1 cellular context compared by ENCODE assay signal in the genomic region with DNA sequence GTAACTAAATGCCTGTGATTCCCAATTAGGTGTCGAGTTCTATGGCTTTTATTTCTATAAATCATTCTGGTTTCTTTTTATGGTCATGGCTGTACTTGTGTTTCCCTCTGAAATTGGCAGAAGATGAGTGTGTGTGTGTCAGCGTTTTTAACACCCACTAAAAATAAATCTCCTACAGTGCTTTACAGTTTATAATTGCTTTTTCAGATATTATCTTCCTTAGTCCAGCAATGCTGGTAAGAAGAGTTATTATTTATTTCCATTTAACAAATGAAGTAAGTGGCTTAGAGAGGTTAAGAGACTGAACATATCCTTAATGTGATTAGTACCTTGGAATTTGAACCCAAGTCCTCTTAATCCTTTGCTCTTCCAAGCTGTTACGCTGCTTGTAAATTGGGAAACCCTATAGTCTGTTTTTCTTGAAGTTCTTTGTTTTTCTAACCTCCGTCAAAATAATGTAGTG.
TF ChIP-seq lines count a peak whose summit lies in the region.

No MANE protein-coding gene starts in this region.

TF ChIP-seq in HEK293, 187 proteins besides CTCF, POLR2A, EP300 and RAD21 (continued from another document and continues in another):
- TF ChIP-seq HOXD13 (CRISPR knock-in tag; IDR thresholded peaks at IDR 0.05; ENCODE audit: borderline replicate concordance), result no peak
- TF ChIP-seq SP7 (tag by site-specific recombination; IDR thresholded peaks at IDR 0.05), result peak; percentile 97
- TF ChIP-seq ZFP3 (tag by site-specific recombination; IDR thresholded peaks at IDR 0.05; ENCODE audit: low read depth), result no peak
- TF ChIP-seq, protein P1, sequence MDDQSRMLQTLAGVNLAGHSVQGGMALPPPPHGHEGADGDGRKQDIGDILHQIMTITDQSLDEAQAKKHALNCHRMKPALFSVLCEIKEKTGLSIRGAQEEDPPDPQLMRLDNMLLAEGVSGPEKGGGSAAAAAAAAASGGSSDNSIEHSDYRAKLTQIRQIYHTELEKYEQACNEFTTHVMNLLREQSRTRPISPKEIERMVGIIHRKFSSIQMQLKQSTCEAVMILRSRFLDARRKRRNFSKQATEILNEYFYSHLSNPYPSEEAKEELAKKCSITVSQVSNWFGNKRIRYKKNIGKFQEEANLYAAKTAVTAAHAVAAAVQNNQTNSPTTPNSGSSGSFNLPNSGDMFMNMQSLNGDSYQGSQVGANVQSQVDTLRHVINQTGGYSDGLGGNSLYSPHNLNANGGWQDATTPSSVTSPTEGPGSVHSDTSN (CRISPR knock-in tag; IDR thresholded peaks at IDR 0.05), result no peak
- TF ChIP-seq, protein P2, sequence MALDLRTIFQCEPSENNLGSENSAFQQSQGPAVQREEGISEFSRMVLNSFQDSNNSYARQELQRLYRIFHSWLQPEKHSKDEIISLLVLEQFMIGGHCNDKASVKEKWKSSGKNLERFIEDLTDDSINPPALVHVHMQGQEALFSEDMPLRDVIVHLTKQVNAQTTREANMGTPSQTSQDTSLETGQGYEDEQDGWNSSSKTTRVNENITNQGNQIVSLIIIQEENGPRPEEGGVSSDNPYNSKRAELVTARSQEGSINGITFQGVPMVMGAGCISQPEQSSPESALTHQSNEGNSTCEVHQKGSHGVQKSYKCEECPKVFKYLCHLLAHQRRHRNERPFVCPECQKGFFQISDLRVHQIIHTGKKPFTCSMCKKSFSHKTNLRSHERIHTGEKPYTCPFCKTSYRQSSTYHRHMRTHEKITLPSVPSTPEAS (tag by site-specific recombination; IDR thresholded peaks at IDR 0.05), result peak; percentile 42; the same call in 1 of the 2 replicates
- TF ChIP-seq, protein P3, sequence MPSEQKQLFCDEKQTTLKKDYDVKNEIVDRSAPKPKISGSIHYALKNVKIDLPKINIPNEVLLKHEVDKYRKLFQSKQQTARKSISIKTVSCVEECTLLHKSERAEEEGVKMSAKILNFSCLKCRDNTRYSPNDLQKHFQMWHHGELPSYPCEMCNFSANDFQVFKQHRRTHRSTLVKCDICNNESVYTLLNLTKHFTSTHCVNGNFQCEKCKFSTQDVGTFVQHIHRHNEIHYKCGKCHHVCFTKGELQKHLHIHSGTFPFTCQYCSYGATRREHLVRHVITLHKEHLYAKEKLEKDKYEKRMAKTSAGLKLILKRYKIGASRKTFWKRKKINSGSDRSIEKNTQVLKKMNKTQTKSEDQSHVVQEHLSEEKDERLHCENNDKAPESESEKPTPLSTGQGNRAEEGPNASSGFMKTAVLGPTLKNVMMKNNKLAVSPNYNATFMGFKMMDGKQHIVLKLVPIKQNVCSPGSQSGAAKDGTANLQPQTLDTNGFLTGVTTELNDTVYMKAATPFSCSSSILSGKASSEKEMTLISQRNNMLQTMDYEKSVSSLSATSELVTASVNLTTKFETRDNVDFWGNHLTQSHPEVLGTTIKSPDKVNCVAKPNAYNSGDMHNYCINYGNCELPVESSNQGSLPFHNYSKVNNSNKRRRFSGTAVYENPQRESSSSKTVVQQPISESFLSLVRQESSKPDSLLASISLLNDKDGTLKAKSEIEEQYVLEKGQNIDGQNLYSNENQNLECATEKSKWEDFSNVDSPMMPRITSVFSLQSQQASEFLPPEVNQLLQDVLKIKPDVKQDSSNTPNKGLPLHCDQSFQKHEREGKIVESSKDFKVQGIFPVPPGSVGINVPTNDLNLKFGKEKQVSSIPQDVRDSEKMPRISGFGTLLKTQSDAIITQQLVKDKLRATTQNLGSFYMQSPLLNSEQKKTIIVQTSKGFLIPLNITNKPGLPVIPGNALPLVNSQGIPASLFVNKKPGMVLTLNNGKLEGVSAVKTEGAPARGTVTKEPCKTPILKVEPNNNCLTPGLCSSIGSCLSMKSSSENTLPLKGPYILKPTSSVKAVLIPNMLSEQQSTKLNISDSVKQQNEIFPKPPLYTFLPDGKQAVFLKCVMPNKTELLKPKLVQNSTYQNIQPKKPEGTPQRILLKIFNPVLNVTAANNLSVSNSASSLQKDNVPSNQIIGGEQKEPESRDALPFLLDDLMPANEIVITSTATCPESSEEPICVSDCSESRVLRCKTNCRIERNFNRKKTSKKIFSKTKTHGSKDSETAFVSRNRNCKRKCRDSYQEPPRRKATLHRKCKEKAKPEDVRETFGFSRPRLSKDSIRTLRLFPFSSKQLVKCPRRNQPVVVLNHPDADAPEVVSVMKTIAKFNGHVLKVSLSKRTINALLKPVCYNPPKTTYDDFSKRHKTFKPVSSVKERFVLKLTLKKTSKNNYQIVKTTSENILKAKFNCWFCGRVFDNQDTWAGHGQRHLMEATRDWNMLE (tag by site-specific recombination; conservative IDR thresholded peaks at IDR 0.05; ENCODE audit: low read depth), result no peak
- no peak for TF ChIP-seq ZNF138 (tag by site-specific recombination; IDR thresholded peaks at IDR 0.05; ENCODE audit: borderline replicate concordance)
- TF ChIP-seq ZNF157 (tag by site-specific recombination; IDR thresholded peaks at IDR 0.05), result no peak
- no peak for TF ChIP-seq ZNF248 (tag by site-specific recombination; IDR thresholded peaks at IDR 0.05)
- TF ChIP-seq ZNF121 (tag by site-specific recombination; IDR thresholded peaks at IDR 0.05), result no peak
- peak; percentile 96 for TF ChIP-seq FEZF1 (tag by site-specific recombination; IDR thresholded peaks at IDR 0.05)
- TF ChIP-seq TRIM28 (IDR thresholded peaks at IDR 0.05; ENCODE audit: borderline replicate concordance, low read length), result no peak; the same call in 1 of the 2 replicates
- no peak for TF ChIP-seq ZNF521 (tag by site-specific recombination; IDR thresholded peaks at IDR 0.05)
- TF ChIP-seq ZNF174 (tag by site-specific recombination; IDR thresholded peaks at IDR 0.05), result no peak
- TF ChIP-seq, protein P4, sequence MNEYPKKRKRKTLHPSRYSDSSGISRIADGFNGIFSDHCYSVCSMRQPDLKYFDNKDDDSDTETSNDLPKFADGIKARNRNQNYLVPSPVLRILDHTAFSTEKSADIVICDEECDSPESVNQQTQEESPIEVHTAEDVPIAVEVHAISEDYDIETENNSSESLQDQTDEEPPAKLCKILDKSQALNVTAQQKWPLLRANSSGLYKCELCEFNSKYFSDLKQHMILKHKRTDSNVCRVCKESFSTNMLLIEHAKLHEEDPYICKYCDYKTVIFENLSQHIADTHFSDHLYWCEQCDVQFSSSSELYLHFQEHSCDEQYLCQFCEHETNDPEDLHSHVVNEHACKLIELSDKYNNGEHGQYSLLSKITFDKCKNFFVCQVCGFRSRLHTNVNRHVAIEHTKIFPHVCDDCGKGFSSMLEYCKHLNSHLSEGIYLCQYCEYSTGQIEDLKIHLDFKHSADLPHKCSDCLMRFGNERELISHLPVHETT (tag by site-specific recombination; IDR thresholded peaks at IDR 0.05), result peak; percentile 72
- TF ChIP-seq, protein P5, sequence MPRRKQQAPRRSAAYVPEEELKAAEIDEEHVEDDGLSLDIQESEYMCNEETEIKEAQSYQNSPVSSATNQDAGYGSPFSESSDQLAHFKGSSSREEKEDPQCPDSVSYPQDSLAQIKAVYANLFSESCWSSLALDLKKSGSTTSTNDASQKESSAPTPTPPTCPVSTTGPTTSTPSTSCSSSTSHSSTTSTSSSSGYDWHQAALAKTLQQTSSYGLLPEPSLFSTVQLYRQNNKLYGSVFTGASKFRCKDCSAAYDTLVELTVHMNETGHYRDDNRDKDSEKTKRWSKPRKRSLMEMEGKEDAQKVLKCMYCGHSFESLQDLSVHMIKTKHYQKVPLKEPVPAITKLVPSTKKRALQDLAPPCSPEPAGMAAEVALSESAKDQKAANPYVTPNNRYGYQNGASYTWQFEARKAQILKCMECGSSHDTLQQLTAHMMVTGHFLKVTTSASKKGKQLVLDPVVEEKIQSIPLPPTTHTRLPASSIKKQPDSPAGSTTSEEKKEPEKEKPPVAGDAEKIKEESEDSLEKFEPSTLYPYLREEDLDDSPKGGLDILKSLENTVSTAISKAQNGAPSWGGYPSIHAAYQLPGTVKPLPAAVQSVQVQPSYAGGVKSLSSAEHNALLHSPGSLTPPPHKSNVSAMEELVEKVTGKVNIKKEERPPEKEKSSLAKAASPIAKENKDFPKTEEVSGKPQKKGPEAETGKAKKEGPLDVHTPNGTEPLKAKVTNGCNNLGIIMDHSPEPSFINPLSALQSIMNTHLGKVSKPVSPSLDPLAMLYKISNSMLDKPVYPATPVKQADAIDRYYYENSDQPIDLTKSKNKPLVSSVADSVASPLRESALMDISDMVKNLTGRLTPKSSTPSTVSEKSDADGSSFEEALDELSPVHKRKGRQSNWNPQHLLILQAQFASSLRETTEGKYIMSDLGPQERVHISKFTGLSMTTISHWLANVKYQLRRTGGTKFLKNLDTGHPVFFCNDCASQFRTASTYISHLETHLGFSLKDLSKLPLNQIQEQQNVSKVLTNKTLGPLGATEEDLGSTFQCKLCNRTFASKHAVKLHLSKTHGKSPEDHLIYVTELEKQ (tag by site-specific recombination; IDR thresholded peaks at IDR 0.05; ENCODE audit: borderline replicate concordance), result peak; percentile 88
- TF ChIP-seq, protein P6, sequence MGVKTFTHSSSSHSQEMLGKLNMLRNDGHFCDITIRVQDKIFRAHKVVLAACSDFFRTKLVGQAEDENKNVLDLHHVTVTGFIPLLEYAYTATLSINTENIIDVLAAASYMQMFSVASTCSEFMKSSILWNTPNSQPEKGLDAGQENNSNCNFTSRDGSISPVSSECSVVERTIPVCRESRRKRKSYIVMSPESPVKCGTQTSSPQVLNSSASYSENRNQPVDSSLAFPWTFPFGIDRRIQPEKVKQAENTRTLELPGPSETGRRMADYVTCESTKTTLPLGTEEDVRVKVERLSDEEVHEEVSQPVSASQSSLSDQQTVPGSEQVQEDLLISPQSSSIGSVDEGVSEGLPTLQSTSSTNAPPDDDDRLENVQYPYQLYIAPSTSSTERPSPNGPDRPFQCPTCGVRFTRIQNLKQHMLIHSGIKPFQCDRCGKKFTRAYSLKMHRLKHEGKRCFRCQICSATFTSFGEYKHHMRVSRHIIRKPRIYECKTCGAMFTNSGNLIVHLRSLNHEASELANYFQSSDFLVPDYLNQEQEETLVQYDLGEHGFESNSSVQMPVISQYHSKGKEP (tag by site-specific recombination; IDR thresholded peaks at IDR 0.05), result peak; percentile 79
- TF ChIP-seq RBAK (tag by site-specific recombination; IDR thresholded peaks at IDR 0.05), result no peak
- no peak for TF ChIP-seq ZNF114 (tag by site-specific recombination; IDR thresholded peaks at IDR 0.05)
- no peak for TF ChIP-seq ZNF266 (tag by site-specific recombination; IDR thresholded peaks at IDR 0.05; ENCODE audit: low read depth)
- no peak for TF ChIP-seq ZNF776 (tag by site-specific recombination; IDR thresholded peaks at IDR 0.05; ENCODE audit: borderline replicate concordance)
- no peak; the same call in none of the 2 replicates for TF ChIP-seq ZNF501 (tag by site-specific recombination; IDR thresholded peaks at IDR 0.05)
- no peak for TF ChIP-seq ZNF585B (tag by site-specific recombination; IDR thresholded peaks at IDR 0.05)
- TF ChIP-seq, protein P7, sequence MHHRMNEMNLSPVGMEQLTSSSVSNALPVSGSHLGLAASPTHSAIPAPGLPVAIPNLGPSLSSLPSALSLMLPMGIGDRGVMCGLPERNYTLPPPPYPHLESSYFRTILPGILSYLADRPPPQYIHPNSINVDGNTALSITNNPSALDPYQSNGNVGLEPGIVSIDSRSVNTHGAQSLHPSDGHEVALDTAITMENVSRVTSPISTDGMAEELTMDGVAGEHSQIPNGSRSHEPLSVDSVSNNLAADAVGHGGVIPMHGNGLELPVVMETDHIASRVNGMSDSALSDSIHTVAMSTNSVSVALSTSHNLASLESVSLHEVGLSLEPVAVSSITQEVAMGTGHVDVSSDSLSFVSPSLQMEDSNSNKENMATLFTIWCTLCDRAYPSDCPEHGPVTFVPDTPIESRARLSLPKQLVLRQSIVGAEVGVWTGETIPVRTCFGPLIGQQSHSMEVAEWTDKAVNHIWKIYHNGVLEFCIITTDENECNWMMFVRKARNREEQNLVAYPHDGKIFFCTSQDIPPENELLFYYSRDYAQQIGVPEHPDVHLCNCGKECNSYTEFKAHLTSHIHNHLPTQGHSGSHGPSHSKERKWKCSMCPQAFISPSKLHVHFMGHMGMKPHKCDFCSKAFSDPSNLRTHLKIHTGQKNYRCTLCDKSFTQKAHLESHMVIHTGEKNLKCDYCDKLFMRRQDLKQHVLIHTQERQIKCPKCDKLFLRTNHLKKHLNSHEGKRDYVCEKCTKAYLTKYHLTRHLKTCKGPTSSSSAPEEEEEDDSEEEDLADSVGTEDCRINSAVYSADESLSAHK (tag by site-specific recombination; IDR thresholded peaks at IDR 0.05), result peak; percentile 85
- no peak for TF ChIP-seq ZNF677 (tag by site-specific recombination; IDR thresholded peaks at IDR 0.05)
- no peak for TF ChIP-seq ZNF514 (tag by site-specific recombination; IDR thresholded peaks at IDR 0.05)
- TF ChIP-seq ZBTB21 (tag by site-specific recombination; IDR thresholded peaks at IDR 0.05), result 0 out of 2 replicates have a peak, but pooled peaks have one; percentile 12
- TF ChIP-seq ZBTB1 (tag by site-specific recombination; IDR thresholded peaks at IDR 0.05), result no peak
- peak; percentile 75 for TF ChIP-seq KLF10 (tag by site-specific recombination; IDR thresholded peaks at IDR 0.05)
- no peak for TF ChIP-seq ZNF596 (tag by site-specific recombination; IDR thresholded peaks at IDR 0.05)
- no peak for TF ChIP-seq KLF9 (tag by site-specific recombination; IDR thresholded peaks at IDR 0.05; ENCODE audit: low read depth)
- no peak for TF ChIP-seq YY1 (tag by site-specific recombination; IDR thresholded peaks at IDR 0.05)
- no peak; the same call in 1 of the 2 replicates for TF ChIP-seq SP2 (tag by site-specific recombination; IDR thresholded peaks at IDR 0.05)
- TF ChIP-seq ZNF19 (tag by site-specific recombination; IDR thresholded peaks at IDR 0.05; ENCODE audit: low read depth), result no peak
- TF ChIP-seq ZNF48 (tag by site-specific recombination; IDR thresholded peaks at IDR 0.05), result no peak
- TF ChIP-seq ZNF169 (tag by site-specific recombination; IDR thresholded peaks at IDR 0.05), result no peak
- no peak for TF ChIP-seq ZNF146 (tag by site-specific recombination; IDR thresholded peaks at IDR 0.05)
- no peak for TF ChIP-seq SETDB1 (IDR thresholded peaks at IDR 0.05; ENCODE audit: insufficient read length, low read length)
- TF ChIP-seq, protein P8, sequence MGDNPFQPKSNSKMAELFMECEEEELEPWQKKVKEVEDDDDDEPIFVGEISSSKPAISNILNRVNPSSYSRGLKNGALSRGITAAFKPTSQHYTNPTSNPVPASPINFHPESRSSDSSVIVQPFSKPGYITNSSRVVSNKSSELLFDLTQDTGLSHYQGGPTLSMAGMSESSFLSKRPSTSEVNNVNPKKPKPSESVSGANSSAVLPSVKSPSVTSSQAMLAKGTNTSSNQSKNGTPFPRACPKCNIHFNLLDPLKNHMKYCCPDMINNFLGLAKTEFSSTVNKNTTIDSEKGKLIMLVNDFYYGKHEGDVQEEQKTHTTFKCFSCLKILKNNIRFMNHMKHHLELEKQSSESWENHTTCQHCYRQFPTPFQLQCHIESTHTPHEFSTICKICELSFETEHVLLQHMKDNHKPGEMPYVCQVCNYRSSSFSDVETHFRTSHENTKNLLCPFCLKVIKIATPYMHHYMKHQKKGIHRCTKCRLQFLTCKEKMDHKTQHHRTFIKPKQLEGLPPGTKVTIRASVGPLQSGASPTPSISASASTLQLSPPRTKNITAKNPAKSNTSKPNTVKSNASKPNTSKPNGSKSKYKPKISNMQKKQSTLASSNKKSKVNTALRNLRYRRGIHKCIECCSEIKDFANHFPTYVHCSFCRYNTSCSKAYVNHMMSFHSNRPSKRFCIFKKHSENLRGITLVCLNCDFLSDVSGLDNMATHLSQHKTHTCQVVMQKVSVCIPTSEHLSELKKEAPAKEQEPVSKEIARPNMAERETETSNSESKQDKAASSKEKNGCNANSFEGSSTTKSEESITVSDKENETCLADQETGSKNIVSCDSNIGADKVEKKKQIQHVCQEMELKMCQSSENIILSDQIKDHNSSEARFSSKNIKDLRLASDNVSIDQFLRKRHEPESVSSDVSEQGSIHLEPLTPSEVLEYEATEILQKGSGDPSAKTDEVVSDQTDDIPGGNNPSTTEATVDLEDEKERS (tag by site-specific recombination; IDR thresholded peaks at IDR 0.05), result no peak
- no peak for TF ChIP-seq ZNF473 (tag by site-specific recombination; IDR thresholded peaks at IDR 0.05)
- no peak for TF ChIP-seq ZNF211 (tag by site-specific recombination; IDR thresholded peaks at IDR 0.05; ENCODE audit: low read depth)
- no peak for TF ChIP-seq ZNF658 (tag by site-specific recombination; IDR thresholded peaks at IDR 0.05)
